In genomic region chr1:35769759-35770446, GRCh38 we compare ENCODE assay signal across 8 cellular contexts.
DNase-seq lines count a peak whose midpoint lies in the region; ATAC-seq and TF ChIP-seq lines count a peak whose summit lies in the region.

CLSPN (minus strand) TSS chr1:35769978; CDS start chr1:35769870, 108 bp downstream.

- TF ChIP-seq CTCF in AG04449 (IDR thresholded peaks at IDR 0.05; ENCODE audit: insufficient read depth, low read length, missing control alignments) (no peak), WI38 (IDR thresholded peaks at IDR 0.05; ENCODE audit: low read depth, low read length) (no peak), cardiac fibroblast (IDR thresholded peaks at IDR 0.05; ENCODE audit: low read depth, low read length) (no peak)

- POLR2A ChIA-PET in AG04449 (lab: Yijun Ruan, JAX) = interaction anchor here (0.6 to 1.4 kb wide), 14 partner anchors 13 to 910 kb away, joined by 3 to 4 read pairs (median 3); partner anchors contain the start of genes SFPQ and SMIM12

- H3K4me3 ChIP-seq in AG04449 (ENCODE audit: low read depth, low read length) (peak within 1 kb of the TSS; percentile 81), WI38 (ENCODE audit: low read depth, low read length) (peak within 1 kb of the TSS; percentile 93), cardiac fibroblast (replicated peaks in 1 of 2; ENCODE audit: low read depth in 2 of 2, low read length in 2 of 2) (peak within 1 kb of the TSS; percentile 77 to 81)

- CTCF ChIA-PET in AG04449 (lab: Yijun Ruan, JAX) = interaction anchor here (0.6 to 12.1 kb wide), 21 partner anchors 8 to 435 kb away, joined by 3 to 79 read pairs (median 5); partner anchors contain the start of gene TFAP2E

- ATAC-seq in GM18907 (IDR thresholded peaks at IDR 0.05; ENCODE audit: unreplicated experiment) (peak; percentile 89), HG03159 (IDR thresholded peaks at IDR 0.05; ENCODE audit: unreplicated experiment) (peak; percentile 84)

- peak; percentile 57 for DNase-seq in AG04449 (ENCODE audit: low read depth, low spot score)
- peak; percentile 96 for DNase-seq in NCI-H2227 treated with DMSO at 0.1 percent for 48 hours (lab: John Stamatoyannopoulos, UW)
- peak; percentile 96 for DNase-seq in cardiac fibroblast (ENCODE audit: low read depth in 2 of 2)
- peak; percentile 100 for DNase-seq in iPS-NIHi7 (ENCODE audit: extremely low spot score)
- DNase-seq in smooth muscle cell of the brain vasculature (ENCODE audit: low read depth, low spot score) = peak; percentile 89

Comparison
In these comparisons a context has a peak if more than half of its experiments do, and no peak if none do; other contexts are left out.
1. Peak in every context shown above with its lines: DNase-seq, ATAC-seq and H3K4me3 ChIP-seq.